Comparison of ENCODE assay signal across 1 cellular context in genomic region chr20:5024103-5024502, GRCh38.
TF ChIP-seq lines count a peak whose summit lies in the region.

No MANE protein-coding gene starts in this region.

TF ChIP-seq in K562, 482 proteins besides CTCF, POLR2A, EP300 and RAD21 (continues in another document):
- TF ChIP-seq KLF16 (IDR thresholded peaks at IDR 0.05) (no peak), ATF3 (IDR thresholded peaks at IDR 0.05) (peak; percentile 32; the same call in 1 of the 2 replicates), ATF3 (CRISPR knock-in tag; conservative IDR thresholded peaks at IDR 0.05) (no peak), TARDBP (IDR thresholded peaks at IDR 0.05) (no peak), DNMT1 (IDR thresholded peaks at IDR 0.05) (no peak), PRDM10 (IDR thresholded peaks at IDR 0.05; ENCODE audit: partially characterized antibody) (no peak), CHD4 (IDR thresholded peaks at IDR 0.05; ENCODE audit: insufficient read depth, insufficient replicate concordance, low read depth, low read length, poor library complexity, severe bottlenecking) (no peak), THRAP3 (IDR thresholded peaks at IDR 0.05; ENCODE audit: borderline replicate concordance) (no peak), FOXA1 (IDR thresholded peaks at IDR 0.05; ENCODE audit: borderline replicate concordance) (no peak), ZZZ3 (IDR thresholded peaks at IDR 0.05) (no peak), ZNF232 (CRISPR knock-in tag; IDR thresholded peaks at IDR 0.05) (no peak), BHLHE40 (IDR thresholded peaks at IDR 0.05; ENCODE audit: low read length) (no peak), SRF (CRISPR knock-in tag; IDR thresholded peaks at IDR 0.05) (0 out of 4 replicates have a peak, but pooled peaks of 1 of the 2 experiments have one; percentile 25), ELK3 (CRISPR knock-in tag; IDR thresholded peaks at IDR 0.05) (no peak), HDAC6 (IDR thresholded peaks at IDR 0.05; ENCODE audit: low read depth, low read length) (no peak), PHF21A (IDR thresholded peaks at IDR 0.05; ENCODE audit: borderline replicate concordance, low read depth) (no peak), ELF4 (CRISPR knock-in tag; IDR thresholded peaks at IDR 0.05) (no peak), E2F4 (CRISPR knock-in tag; IDR thresholded peaks at IDR 0.05; ENCODE audit: low read depth) (no peak), ZNF586 (CRISPR knock-in tag; conservative IDR thresholded peaks at IDR 0.05) (no peak), NFXL1 (CRISPR knock-in tag; IDR thresholded peaks at IDR 0.05) (no peak), HES1 (IDR thresholded peaks at IDR 0.05; ENCODE audit: low read depth) (no peak), ETV1 (tag; conservative IDR thresholded peaks at IDR 0.05; ENCODE audit: low read depth) (no peak), JUND (IDR thresholded peaks at IDR 0.05; ENCODE audit: borderline replicate concordance, low read depth, low read length) (no peak), JUND (tag; IDR thresholded peaks at IDR 0.05; ENCODE audit: borderline replicate concordance, low read depth, low read length) (peak; percentile 45; the same call in 1 of the 3 replicates), GTF2F1 (IDR thresholded peaks at IDR 0.05; ENCODE audit: low read depth, low read length) (no peak), PREB (CRISPR knock-in tag; IDR thresholded peaks at IDR 0.05) (no peak), POLR3G (IDR thresholded peaks at IDR 0.05; ENCODE audit: extremely low read depth, insufficient read length, insufficient replicate concordance) (no peak), TCF7L2 (IDR thresholded peaks at IDR 0.05; ENCODE audit: low read depth, low read length) (no peak), NBN (IDR thresholded peaks at IDR 0.05; ENCODE audit: low read depth) (no peak), NFE2 (IDR thresholded peaks at IDR 0.05; ENCODE audit: low read depth) (peak; percentile 83), CUX1 (CRISPR knock-in tag; IDR thresholded peaks at IDR 0.05) (no peak), PCBP1 (IDR thresholded peaks at IDR 0.05; ENCODE audit: low read depth, low read length, poor library complexity, severe bottlenecking) (no peak), IRF2 (CRISPR knock-in tag; IDR thresholded peaks at IDR 0.05) (no peak), BRCA1 (IDR thresholded peaks at IDR 0.05) (no peak), BRCA1 (CRISPR knock-in tag; IDR thresholded peaks at IDR 0.05) (no peak), ZBTB40 (IDR thresholded peaks at IDR 0.05) (no peak), ZBTB40 (CRISPR knock-in tag; IDR thresholded peaks at IDR 0.05) (no peak), ZC3H4 (CRISPR knock-in tag; IDR thresholded peaks at IDR 0.05; ENCODE audit: borderline replicate concordance) (no peak), ZNF140 (CRISPR knock-in tag; IDR thresholded peaks at IDR 0.05) (no peak), ZNF174 (CRISPR knock-in tag; IDR thresholded peaks at IDR 0.05) (no peak), MCM7 (IDR thresholded peaks at IDR 0.05) (no peak), SIRT6 (IDR thresholded peaks at IDR 0.05; ENCODE audit: low read depth, low read length) (no peak)
